In genomic region chr6:137928286-137928685, GRCh38 we compare ENCODE assay signal across 9 cellular contexts.
A peak's percentile ranks its signal among the peaks of the same experiment; 100 is the strongest.
DNase-seq lines count a peak whose midpoint lies in the region; ATAC-seq, FAIRE-seq and TF ChIP-seq lines count a peak whose summit lies in the region.
"Had no signal": no experiment of that assay in that cellular context is flagged by ENCODE, and none has a peak within 500 bp of the region (broad histone marks: within the 10 kb centered on the region; RNA-seq: fewer than 3 reads in every experiment).

No MANE protein-coding gene starts in this region.

- CTCF ChIA-PET in CD8-positive, alpha-beta memory T cell (lab: Charles Lee): interaction anchor here (0.9 to 1.2 kb wide), 3 partner anchors 8 to 61 kb away, joined by 3 to 5 read pairs (median 3); partner anchors contain the start of gene TNFAIP3

- no peak for TF ChIP-seq CTCF in left lung (IDR thresholded peaks at IDR 0.05)

- no peak overlapping the region for H3K27ac ChIP-seq in CD8-positive, alpha-beta memory T cell (ENCODE audit: low read depth, low read length)
- peak overlapping the region in 1 of 2 donors; percentile 62 for H3K27ac ChIP-seq in left lung

- no peak for FAIRE-seq in urothelium cell line (lab: Jason Lieb, UNC)

- ATAC-seq in GM21717 (IDR thresholded peaks at IDR 0.05; ENCODE audit: unreplicated experiment) (peak; percentile 20), left lung (peak; percentile 61)

- no peak for DNase-seq in CD8-positive, alpha-beta memory T cell
- DNase-seq in OCI-M1 (lab: John Stamatoyannopoulos, UW) (peak; percentile 56), left lung (peak in 1 of 2 donors; percentile 61), urothelium cell line (ENCODE audit: low spot score) (no peak), DMS53 treated with DMSO at 0.1 percent for 48 hours (lab: John Stamatoyannopoulos, UW; ENCODE audit: unreplicated experiment) (no peak), NCI-H1694 treated with DMSO at 0.1 percent for 48 hours (lab: John Stamatoyannopoulos, UW) (no peak), NCI-H524 (lab: John Stamatoyannopoulos, UW) (no peak)
- DNase-seq: NCI-H1105 had no signal

- no peaks in the 10 kb centered on the region for H3K9me3 ChIP-seq in CD8-positive, alpha-beta memory T cell (ENCODE audit: low read length)
- no peaks in the 10 kb centered on the region for H3K9me3 ChIP-seq in left lung

- no peaks in the 10 kb centered on the region for H3K9me3 Mint-ChIP-seq in CD8-positive, alpha-beta memory T cell

- H3K4me1 Mint-ChIP-seq in CD8-positive, alpha-beta memory T cell: peaks cover 29 to 37% (median 33%) of the 10 kb centered on the region in 3 donors

- peak overlapping the region; percentile 32 for H3K4me3 ChIP-seq in CD8-positive, alpha-beta memory T cell (ENCODE audit: low read length)
- no peak overlapping the region for H3K4me3 ChIP-seq in left lung

- peak overlapping the region; percentile 53 to 82 (median 65) for H3K4me3 Mint-ChIP-seq in CD8-positive, alpha-beta memory T cell

- peak overlapping the region; percentile 30 to 96 (median 89) for H3K27ac Mint-ChIP-seq in CD8-positive, alpha-beta memory T cell

- H3K4me1 ChIP-seq in CD8-positive, alpha-beta memory T cell (ENCODE audit: insufficient read depth, low read length): peaks cover 24% of the 10 kb centered on the region
- peaks cover 10 to 36% of the 10 kb centered on the region in 2 donors for H3K4me1 ChIP-seq in left lung

- H3K36me3 ChIP-seq in CD8-positive, alpha-beta memory T cell (ENCODE audit: insufficient read depth, low read length): no peaks in the 10 kb centered on the region
- H3K36me3 ChIP-seq in left lung: no peaks in the 10 kb centered on the region

- POLR2A ChIA-PET in CD8-positive, alpha-beta memory T cell (lab: Charles Lee): interaction anchor here (0.8 kb wide), 1 partner anchor 16 kb away, joined by 3 read pairs; no protein-coding TSS in a partner anchor

- intact Hi-C loops in left lung (cut with DNase I): no loop called here

- no peaks in the 10 kb centered on the region for H3K36me3 Mint-ChIP-seq in CD8-positive, alpha-beta memory T cell

- no peaks in the 10 kb centered on the region for H3K27me3 ChIP-seq in CD8-positive, alpha-beta memory T cell (ENCODE audit: insufficient read depth, low read length, poor library complexity, severe bottlenecking)
- H3K27me3 ChIP-seq in left lung: no peaks in the 10 kb centered on the region

- H3K27me3 Mint-ChIP-seq in CD8-positive, alpha-beta memory T cell: no peaks in the 10 kb centered on the region
